25 cellular contexts compared by ENCODE assay signal in genomic region chr14:35202195-35202594, GRCh38.
DNase-seq lines count a peak whose midpoint lies in the region; ATAC-seq and FAIRE-seq lines count a peak whose summit lies in the region.
"Had no signal": no experiment of that assay in that cellular context is flagged by ENCODE, and none has a peak within 500 bp of the region (broad histone marks: within the 10 kb centered on the region; RNA-seq: fewer than 3 reads in every experiment).

No MANE protein-coding gene starts in this region.

- no peak for ATAC-seq in activated T-cell treated with anti-CD3 and anti-CD28 coated beads, Interleukin-2, amount 50 U/mL, for 4 hours
- ATAC-seq in naive thymus-derived CD8-positive, alpha-beta T cell = no peak
- ATAC-seq in HG03139 (IDR thresholded peaks at IDR 0.05; ENCODE audit: unreplicated experiment) = no peak
- ATAC-seq: activated naive CD4-positive, alpha-beta T cell treated with anti-CD3 and anti-CD28 coated beads, Interleukin-2, amount 50 U/mL, for 72 hours; K562; left cardiac atrium had no signal

- no peaks in the 10 kb centered on the region for H3K27me3 ChIP-seq in SJCRH30
- H3K27me3 ChIP-seq: brain microvascular endothelial cell, colonic mucosa had no signal

- H3K27me3 Mint-ChIP-seq in activated T-cell treated with anti-CD3 and anti-CD28 coated beads, Interleukin-2, amount 50 U/mL, for 24 hours = no peaks in the 10 kb centered on the region
- no peaks in the 10 kb centered on the region for H3K27me3 Mint-ChIP-seq in activated T-cell treated with anti-CD3 and anti-CD28 coated beads, Interleukin-2, amount 50 U/mL, for 4 hours (ENCODE audit: low read depth)
- H3K27me3 Mint-ChIP-seq in activated CD4-positive, alpha-beta memory T cell treated with anti-CD3 and anti-CD28 coated beads for 36 hours = no peaks in the 10 kb centered on the region
- H3K27me3 Mint-ChIP-seq in naive thymus-derived CD8-positive, alpha-beta T cell = no peaks in the 10 kb centered on the region
- H3K27me3 Mint-ChIP-seq: naive B cell had no signal

- FAIRE-seq in GM19239 (lab: Jason Lieb, UNC) = peak; percentile 18
- FAIRE-seq: H54, K562 had no signal

- no peak overlapping the region for H3K27ac ChIP-seq in SJCRH30
- H3K27ac ChIP-seq: brain microvascular endothelial cell, colonic mucosa, RWPE1, thoracic aorta had no signal

- no peaks in the 10 kb centered on the region; the same call in 1 of the 2 replicates for H3K36me3 ChIP-seq in SJCRH30
- H3K36me3 ChIP-seq: brain microvascular endothelial cell, colonic mucosa, thoracic aorta had no signal

- H3K4me3 Mint-ChIP-seq in activated T-cell treated with anti-CD3 and anti-CD28 coated beads, Interleukin-2, amount 50 U/mL, for 24 hours = no peak overlapping the region
- no peak overlapping the region for H3K4me3 Mint-ChIP-seq in activated T-cell treated with anti-CD3 and anti-CD28 coated beads, Interleukin-2, amount 50 U/mL, for 4 hours
- no peak overlapping the region for H3K4me3 Mint-ChIP-seq in activated CD4-positive, alpha-beta memory T cell treated with anti-CD3 and anti-CD28 coated beads for 36 hours
- H3K4me3 Mint-ChIP-seq in naive thymus-derived CD8-positive, alpha-beta T cell = peak overlapping the region in 6 of 10 donors; percentile 4 to 62 (median 31)
- H3K4me3 Mint-ChIP-seq: naive B cell had no signal

- CTCF ChIA-PET in activated CD4-positive, alpha-beta memory T cell treated with anti-CD3 and anti-CD28 coated beads for 36 hours (lab: Charles Lee) = interaction anchor here (0.8 kb wide), 1 partner anchor 220 kb away, joined by 3 read pairs; no protein-coding TSS in a partner anchor

- peaks cover 12% of the 10 kb centered on the region for H3K36me3 Mint-ChIP-seq in activated T-cell treated with anti-CD3 and anti-CD28 coated beads, Interleukin-2, amount 50 U/mL, for 24 hours (ENCODE audit: low read depth)
- H3K36me3 Mint-ChIP-seq in activated T-cell treated with anti-CD3 and anti-CD28 coated beads, Interleukin-2, amount 50 U/mL, for 4 hours (ENCODE audit: insufficient read depth) = no peaks in the 10 kb centered on the region
- H3K36me3 Mint-ChIP-seq in activated CD4-positive, alpha-beta memory T cell treated with anti-CD3 and anti-CD28 coated beads for 36 hours = peaks cover 2% of the 10 kb centered on the region
- H3K36me3 Mint-ChIP-seq in naive thymus-derived CD8-positive, alpha-beta T cell = peaks cover 0 to 4% (median 1%) of the 10 kb centered on the region in 3 donors

- POLR2A ChIA-PET in activated CD4-positive, alpha-beta memory T cell treated with anti-CD3 and anti-CD28 coated beads for 36 hours (lab: Charles Lee) = interaction anchor here (1.1 kb wide), 1 partner anchor 90 kb away, joined by 3 read pairs; the partner anchor contains the start of gene PSMA6
- POLR2A ChIA-PET in naive thymus-derived CD8-positive, alpha-beta T cell (lab: Charles Lee) = no interaction called here

- peaks cover 54% of the 10 kb centered on the region for H3K4me1 Mint-ChIP-seq in activated T-cell treated with anti-CD3 and anti-CD28 coated beads, Interleukin-2, amount 50 U/mL, for 24 hours (ENCODE audit: low read depth)
- peaks cover 44% of the 10 kb centered on the region for H3K4me1 Mint-ChIP-seq in activated T-cell treated with anti-CD3 and anti-CD28 coated beads, Interleukin-2, amount 50 U/mL, for 4 hours (ENCODE audit: low read depth)
- H3K4me1 Mint-ChIP-seq in activated CD4-positive, alpha-beta memory T cell treated with anti-CD3 and anti-CD28 coated beads for 36 hours (ENCODE audit: low read depth) = peaks cover 41% of the 10 kb centered on the region
- peaks cover 14 to 46% (median 30%) of the 10 kb centered on the region in 4 donors for H3K4me1 Mint-ChIP-seq in naive thymus-derived CD8-positive, alpha-beta T cell

- DNase-seq in activated T-cell treated with anti-CD3 and anti-CD28 coated beads, Interleukin-2, amount 50 U/mL, for 24 hours = no peak
- no peak for DNase-seq in activated T-cell treated with anti-CD3 and anti-CD28 coated beads, Interleukin-2, amount 50 U/mL, for 4 hours
- DNase-seq in GM19239 (ENCODE audit: insufficient read length, low spot score) (no peak), SJCRH30 (no peak), occipital lobe (lab: John Stamatoyannopoulos, UW) (no peak)
- DNase-seq in activated CD4-positive, alpha-beta memory T cell treated with anti-CD3 and anti-CD28 coated beads for 36 hours = no peak
- no peak for DNase-seq in naive thymus-derived CD8-positive, alpha-beta T cell
- DNase-seq: ACHN; activated CD4-positive, alpha-beta T cell treated with anti-CD3 and anti-CD28 coated beads for 1 hour; brain microvascular endothelial cell; colonic mucosa; DMS79 treated with DMSO at 0.1 percent for 48 hours; left cardiac atrium; mesendoderm; naive B cell; NCI-H1105 treated with DMSO at 0.1 percent for 48 hours; NCI-H2081; NK-92 treated with Interleukin-12 subunit alpha and Interleukin-12 subunit beta, amount 100 ng/mL, for 24 hours; posterior cingulate gyrus had no signal

- peaks cover 2% of the 10 kb centered on the region for H3K9me3 Mint-ChIP-seq in activated T-cell treated with anti-CD3 and anti-CD28 coated beads, Interleukin-2, amount 50 U/mL, for 24 hours
- no peaks in the 10 kb centered on the region for H3K9me3 Mint-ChIP-seq in activated T-cell treated with anti-CD3 and anti-CD28 coated beads, Interleukin-2, amount 50 U/mL, for 4 hours
- H3K9me3 Mint-ChIP-seq in activated CD4-positive, alpha-beta memory T cell treated with anti-CD3 and anti-CD28 coated beads for 36 hours = no peaks in the 10 kb centered on the region
- no peaks in the 10 kb centered on the region for H3K9me3 Mint-ChIP-seq in naive thymus-derived CD8-positive, alpha-beta T cell
- H3K9me3 Mint-ChIP-seq: activated naive CD4-positive, alpha-beta T cell treated with anti-CD3 and anti-CD28 coated beads, Interleukin-2, amount 50 U/mL, for 72 hours; naive B cell had no signal

- intact Hi-C loops in activated CD4-positive, alpha-beta memory T cell treated with anti-CD3 and anti-CD28 coated beads for 36 hours (cut with micrococcal nuclease) = no loop called here

- H3K9me3 ChIP-seq in SJCRH30 (replicated peaks) = no peaks in the 10 kb centered on the region
- H3K9me3 ChIP-seq: colonic mucosa, thoracic aorta had no signal

- H3K4me3 ChIP-seq in SJCRH30 = no peak overlapping the region
- H3K4me3 ChIP-seq: colonic mucosa, K562, thoracic aorta had no signal

- no peaks in the 10 kb centered on the region for H3K4me1 ChIP-seq in SJCRH30
- H3K4me1 ChIP-seq: colonic mucosa had no signal

- peak overlapping the region; percentile 79 for H3K27ac Mint-ChIP-seq in activated T-cell treated with anti-CD3 and anti-CD28 coated beads, Interleukin-2, amount 50 U/mL, for 24 hours
- peak overlapping the region; percentile 64 for H3K27ac Mint-ChIP-seq in activated CD4-positive, alpha-beta memory T cell treated with anti-CD3 and anti-CD28 coated beads for 36 hours
- H3K27ac Mint-ChIP-seq in naive thymus-derived CD8-positive, alpha-beta T cell = peak overlapping the region; percentile 8 to 91 (median 65)
- H3K27ac Mint-ChIP-seq: naive B cell had no signal

Comparison
In these comparisons a context has a peak if more than half of its experiments do, and no peak if none do; other contexts are left out.
1. H3K4me3 Mint-ChIP-seq: peak in naive thymus-derived CD8-positive, alpha-beta T cell (6 of 10); none in activated T-cell treated with anti-CD3 and anti-CD28 coated beads, Interleukin-2, amount 50 U/mL, for 24 hours (single experiment), activated T-cell treated with anti-CD3 and anti-CD28 coated beads, Interleukin-2, amount 50 U/mL, for 4 hours (single experiment) and activated CD4-positive, alpha-beta memory T cell treated with anti-CD3 and anti-CD28 coated beads for 36 hours (single experiment).
2. Peak in every context shown above with its lines, with median percentiles within 50 percentile points of each other: H3K27ac Mint-ChIP-seq.